1 cellular context compared by ENCODE assay signal in the genomic region with DNA sequence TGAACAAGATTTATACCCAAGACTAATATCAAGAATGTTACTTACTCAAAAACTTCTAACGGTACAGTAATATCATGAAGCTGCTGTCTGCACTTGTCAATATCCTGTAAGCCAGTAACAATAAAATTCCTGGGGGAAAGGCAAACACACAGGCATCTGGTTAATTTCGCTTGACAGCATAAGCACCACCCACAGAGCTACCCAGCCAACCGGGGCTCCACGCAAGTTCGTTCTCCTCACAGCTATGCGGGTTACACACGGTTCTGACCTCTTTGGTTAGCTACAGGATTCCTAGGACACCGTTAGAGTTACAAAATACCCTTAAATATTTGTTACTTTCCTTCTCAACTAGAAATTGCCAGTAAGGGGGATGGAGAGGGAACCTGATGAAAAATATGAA.
TF ChIP-seq lines count a peak whose summit lies in the region.

No MANE protein-coding gene starts in this region.

TF ChIP-seq in GM12878, 131 proteins besides CTCF, POLR2A, EP300 and RAD21:
- no peak for TF ChIP-seq SKIL (IDR thresholded peaks at IDR 0.05; ENCODE audit: low read depth, poor library complexity, severe bottlenecking)
- TF ChIP-seq BRCA1 (IDR thresholded peaks at IDR 0.05; ENCODE audit: low read depth, low read length): no peak
- no peak for TF ChIP-seq HCFC1 (IDR thresholded peaks at IDR 0.05; ENCODE audit: low read length)
- no peak for TF ChIP-seq TAF1 (IDR thresholded peaks at IDR 0.05; ENCODE audit: borderline replicate concordance, low read depth, low read length)
- TF ChIP-seq NR2C1 (IDR thresholded peaks at IDR 0.05): no peak
- no peak for TF ChIP-seq SMC3 (IDR thresholded peaks at IDR 0.05; ENCODE audit: borderline replicate concordance, low read length)
- TF ChIP-seq POU2F2 (IDR thresholded peaks at IDR 0.05; ENCODE audit: borderline replicate concordance, low read depth, low read length): no peak
- TF ChIP-seq TCF7 (IDR thresholded peaks at IDR 0.05; ENCODE audit: borderline replicate concordance): no peak
- TF ChIP-seq MYC (IDR thresholded peaks at IDR 0.05; ENCODE audit: insufficient read depth, insufficient read length, insufficient replicate concordance, low read length, severe bottlenecking): no peak
- TF ChIP-seq CEBPZ (IDR thresholded peaks at IDR 0.05; ENCODE audit: low read depth, low read length): no peak
- TF ChIP-seq, protein P1, sequence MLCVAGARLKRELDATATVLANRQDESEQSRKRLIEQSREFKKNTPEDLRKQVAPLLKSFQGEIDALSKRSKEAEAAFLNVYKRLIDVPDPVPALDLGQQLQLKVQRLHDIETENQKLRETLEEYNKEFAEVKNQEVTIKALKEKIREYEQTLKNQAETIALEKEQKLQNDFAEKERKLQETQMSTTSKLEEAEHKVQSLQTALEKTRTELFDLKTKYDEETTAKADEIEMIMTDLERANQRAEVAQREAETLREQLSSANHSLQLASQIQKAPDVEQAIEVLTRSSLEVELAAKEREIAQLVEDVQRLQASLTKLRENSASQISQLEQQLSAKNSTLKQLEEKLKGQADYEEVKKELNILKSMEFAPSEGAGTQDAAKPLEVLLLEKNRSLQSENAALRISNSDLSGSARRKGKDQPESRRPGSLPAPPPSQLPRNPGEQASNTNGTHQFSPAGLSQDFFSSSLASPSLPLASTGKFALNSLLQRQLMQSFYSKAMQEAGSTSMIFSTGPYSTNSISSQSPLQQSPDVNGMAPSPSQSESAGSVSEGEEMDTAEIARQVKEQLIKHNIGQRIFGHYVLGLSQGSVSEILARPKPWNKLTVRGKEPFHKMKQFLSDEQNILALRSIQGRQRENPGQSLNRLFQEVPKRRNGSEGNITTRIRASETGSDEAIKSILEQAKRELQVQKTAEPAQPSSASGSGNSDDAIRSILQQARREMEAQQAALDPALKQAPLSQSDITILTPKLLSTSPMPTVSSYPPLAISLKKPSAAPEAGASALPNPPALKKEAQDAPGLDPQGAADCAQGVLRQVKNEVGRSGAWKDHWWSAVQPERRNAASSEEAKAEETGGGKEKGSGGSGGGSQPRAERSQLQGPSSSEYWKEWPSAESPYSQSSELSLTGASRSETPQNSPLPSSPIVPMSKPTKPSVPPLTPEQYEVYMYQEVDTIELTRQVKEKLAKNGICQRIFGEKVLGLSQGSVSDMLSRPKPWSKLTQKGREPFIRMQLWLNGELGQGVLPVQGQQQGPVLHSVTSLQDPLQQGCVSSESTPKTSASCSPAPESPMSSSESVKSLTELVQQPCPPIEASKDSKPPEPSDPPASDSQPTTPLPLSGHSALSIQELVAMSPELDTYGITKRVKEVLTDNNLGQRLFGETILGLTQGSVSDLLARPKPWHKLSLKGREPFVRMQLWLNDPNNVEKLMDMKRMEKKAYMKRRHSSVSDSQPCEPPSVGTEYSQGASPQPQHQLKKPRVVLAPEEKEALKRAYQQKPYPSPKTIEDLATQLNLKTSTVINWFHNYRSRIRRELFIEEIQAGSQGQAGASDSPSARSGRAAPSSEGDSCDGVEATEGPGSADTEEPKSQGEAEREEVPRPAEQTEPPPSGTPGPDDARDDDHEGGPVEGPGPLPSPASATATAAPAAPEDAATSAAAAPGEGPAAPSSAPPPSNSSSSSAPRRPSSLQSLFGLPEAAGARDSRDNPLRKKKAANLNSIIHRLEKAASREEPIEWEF (IDR thresholded peaks at IDR 0.05; ENCODE audit: insufficient replicate concordance, low read depth, low read length): no peak
- no peak for TF ChIP-seq CHD2 (IDR thresholded peaks at IDR 0.05; ENCODE audit: borderline replicate concordance, low read depth, low read length)
- no peak for TF ChIP-seq SIN3A (IDR thresholded peaks at IDR 0.05; ENCODE audit: low read depth, low read length)
- no peak for TF ChIP-seq SPI1 (IDR thresholded peaks at IDR 0.05; ENCODE audit: borderline replicate concordance, insufficient read depth, low read depth, low read length)
- TF ChIP-seq SMAD5 (IDR thresholded peaks at IDR 0.05; ENCODE audit: low read depth): no peak
- TF ChIP-seq MAX (IDR thresholded peaks at IDR 0.05; ENCODE audit: low read depth, low read length): no peak
- TF ChIP-seq RBBP5 (conservative IDR thresholded peaks at IDR 0.05): no peak
- TF ChIP-seq FOXK2 (IDR thresholded peaks at IDR 0.05): no peak
- no peak for TF ChIP-seq GATAD2B (conservative IDR thresholded peaks at IDR 0.05; ENCODE audit: low read depth)
- no peak for TF ChIP-seq CBFB (IDR thresholded peaks at IDR 0.05; ENCODE audit: low read depth)
